In genomic region chr21:40793057-40793456, GRCh38 we compare ENCODE assay signal across 22 cellular contexts. TPM values are rescaled to one million over a fixed set of nuclear protein-coding genes. Genes with fewer than 3 reads are reported as not detected.
DNase-seq lines count a peak whose midpoint lies in the region; ATAC-seq lines count a peak whose summit lies in the region.
"Had no signal": no experiment of that assay in that cellular context is flagged by ENCODE, and none has a peak within 500 bp of the region (broad histone marks: within the 10 kb centered on the region; RNA-seq: fewer than 3 reads in every experiment).

No MANE protein-coding gene starts in this region.

- DNase-seq in EL (peak; percentile 34), NCI-H2196 (lab: John Stamatoyannopoulos, UW; ENCODE audit: unreplicated experiment) (peak; percentile 46), astrocyte of the hippocampus (ENCODE audit: low read depth, low spot score) (peak; percentile 49), myocyte (ENCODE audit: low read depth) (peak; percentile 0), NCI-H510A (lab: John Stamatoyannopoulos, UW) (no peak), kidney tubule cell (ENCODE audit: low spot score) (no peak)
- DNase-seq: activated CD4-positive, alpha-beta T cell treated with anti-CD3 and anti-CD28 coated beads for 36 hours; activated naive CD4-positive, alpha-beta T cell; activated T-cell treated with anti-CD3 and anti-CD28 coated beads, Interleukin-2, amount 50 U/mL, for 4 hours; adrenal gland; CD4-positive, alpha-beta memory T cell; cortex of kidney; endodermal cell; esophagus squamous epithelium; Kasumi-1; mammary epithelial cell; NCI-H526 treated with DMSO at 0.1 percent for 48 hours; stimulated activated CD8-positive, alpha-beta memory T cell treated with anti-CD3 and anti-CD28 coated beads, Interleukin-4, amount 100 ng/mL, for 48 hours; stomach; T-helper 17 cell; tibial artery had no signal

- ATAC-seq in GM21528 (IDR thresholded peaks at IDR 0.05; ENCODE audit: low FRiP score, unreplicated experiment) = no peak
- ATAC-seq: activated CD4-positive, alpha-beta T cell treated with anti-CD3 and anti-CD28 coated beads for 36 hours; activated T-cell treated with anti-CD3 and anti-CD28 coated beads, Interleukin-2, amount 50 U/mL, for 4 hours; T-helper 17 cell had no signal

RNA-seq across cellular contexts. Expression of gene DSCAM, which starts 53.9 kb away (rescaled TPM):
- 0.05 TPM in 1 of 2 replicates, not detected in the other for total RNA-seq in myocyte
- polyA plus RNA-seq in myocyte (2012) = not detected
- total RNA-seq: activated CD4-positive, alpha-beta T cell treated with anti-CD3 and anti-CD28 coated beads for 36 hours; activated T-cell treated with anti-CD3 and anti-CD28 coated beads, Interleukin-2, amount 50 U/mL, for 4 hours; CD4-positive, alpha-beta memory T cell; T-helper 17 cell had no signal
- polyA plus RNA-seq: CD4-positive, alpha-beta memory T cell; stomach had no signal

Comparison
In these comparisons a context has a peak if more than half of its experiments do, and no peak if none do; other contexts are left out.
1. DNase-seq: peak in EL (single experiment), NCI-H2196 (single experiment), astrocyte of the hippocampus (single experiment) and myocyte (single experiment); none in NCI-H510A (single experiment) and kidney tubule cell (single experiment).